Comparison of ENCODE assay signal across 26 cellular contexts in genomic region chr1:82219841-82220240, GRCh38.
"Had no signal": no experiment of that assay in that cellular context is flagged by ENCODE, and none has a peak within 500 bp of the region (broad histone marks: within the 10 kb centered on the region; RNA-seq: fewer than 3 reads in every experiment).

No MANE protein-coding gene starts in this region.

- H3K27me3 ChIP-seq: stomach, suprapubic skin, testis, thyroid gland, tibial artery, tibial nerve, transverse colon, upper lobe of left lung, upper lobe of right lung, uterus, vagina had no signal

- H3K4me1 ChIP-seq: stomach, suprapubic skin, testis, thyroid gland, transverse colon, upper lobe of left lung, upper lobe of right lung, uterus, vagina had no signal

- H3K4me3 ChIP-seq: stomach, suprapubic skin, testis, thoracic aorta, thyroid gland, tibial artery, tibial nerve, transverse colon, upper lobe of left lung, upper lobe of right lung, uterus, vagina had no signal

- H3K27ac ChIP-seq: stomach, suprapubic skin, testis, thoracic aorta, thyroid gland, tibial artery, tibial nerve, transverse colon, upper lobe of left lung, upper lobe of right lung, uterus, vagina had no signal

- ATAC-seq: stimulated activated effector memory CD8-positive, alpha-beta T cell treated with anti-CD3 and anti-CD28 coated beads, Interleukin-12 subunit alpha, Interleukin-12 subunit beta, amount 100 ng/mL, for 72 hours; stimulated activated memory B cell treated with anti-CD40 and anti-IgM and Interleukin-4, amounts not matched to agents 10 μg/mL and 1 μg/mL and 100 μg/mL, for 72 hours; stimulated activated naive B cell treated with anti-CD40 and anti-IgM and Interleukin-4, amounts not matched to agents 10 μg/mL and 1 μg/mL and 100 μg/mL, for 72 hours; stimulated activated naive CD8-positive, alpha-beta T cell treated with anti-CD3 and anti-CD28 coated beads, Interleukin-15, amount 100 ng/mL, for 72 hours; stimulated activated naive CD8-positive, alpha-beta T cell treated with anti-CD3 and anti-CD28 coated beads, Interleukin-15, Interleukin-2, amounts not matched to agents 100 U/mL and 50 U/mL, for 24 hours; upper lobe of right lung had no signal

- DNase-seq: stimulated activated CD4-positive, alpha-beta T cell treated with anti-CD3 and anti-CD28 coated beads, Interleukin-2, amount 100 ng/mL, for 48 hours; stimulated activated CD4-positive, alpha-beta T cell treated with anti-CD3 and anti-CD28 coated beads, Interleukin-4, amount 100 ng/mL, for 1 hour; stimulated activated CD4-positive, alpha-beta T cell treated with anti-CD3 and anti-CD28 coated beads, Interleukin-4, amount 100 ng/mL, for 24 hours; stimulated activated CD4-positive, alpha-beta T cell treated with anti-CD3 and anti-CD28 coated beads, Interleukin-4, amount 100 ng/mL, for 4 hours; stimulated activated CD8-positive, alpha-beta memory T cell treated with anti-CD3 and anti-CD28 coated beads, Interleukin-4, amount 100 ng/mL, for 48 hours; stimulated activated naive B cell treated with anti-CD40 and anti-IgM and Interleukin-4, amounts not matched to agents 10 μg/mL and 1 μg/mL and 100 μg/mL, for 72 hours; stimulated activated naive CD4-positive, alpha-beta T cell; stimulated activated naive CD4-positive, alpha-beta T cell treated with Interleukin-2 at 50 U/mL for 16 hours; stimulated activated naive CD8-positive, alpha-beta T cell treated with anti-CD3 and anti-CD28 coated beads, Interleukin-15, amount 100 ng/mL, for 72 hours; stimulated activated naive CD8-positive, alpha-beta T cell treated with anti-CD3 and anti-CD28 coated beads, Interleukin-15, Interleukin-2, amounts not matched to agents 100 U/mL and 50 U/mL, for 24 hours; stomach; substantia nigra; testis; thyroid gland; tibial artery; transverse colon; trophoblast cell; upper lobe of left lung; upper lobe of right lung; uterus had no signal

- H3K9me3 ChIP-seq: stomach, suprapubic skin, testis, thoracic aorta, thyroid gland, tibial artery, tibial nerve, transverse colon, upper lobe of left lung, upper lobe of right lung, uterus, vagina had no signal

- H3K36me3 ChIP-seq: stomach, suprapubic skin, thoracic aorta, thyroid gland, tibial artery, tibial nerve, transverse colon, upper lobe of left lung, upper lobe of right lung, uterus, vagina had no signal
